Comparison of ENCODE assay signal across 18 cellular contexts in the genomic region with DNA sequence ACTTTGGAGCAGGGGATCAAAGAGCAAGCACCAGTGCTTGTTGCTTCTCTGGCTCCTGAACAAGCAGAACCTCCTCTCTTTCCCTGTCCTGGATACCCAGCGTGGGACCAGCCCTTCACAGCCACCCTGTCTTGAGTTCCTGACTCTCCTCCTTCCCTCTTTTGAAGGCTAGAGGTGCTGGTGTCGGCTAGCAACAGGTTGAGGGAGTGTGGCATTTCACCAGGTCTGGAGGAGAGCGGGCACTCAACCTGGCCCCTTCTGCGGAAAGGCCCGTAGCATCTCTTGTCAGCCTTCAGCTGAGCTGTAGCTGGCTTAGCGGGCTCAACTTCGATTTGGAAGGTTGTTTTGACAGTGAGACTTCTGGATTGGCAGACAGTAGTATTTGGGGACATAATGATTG. TPM values are rescaled to one million over a fixed set of nuclear protein-coding genes. Genes with fewer than 3 reads are reported as not detected.
DNase-seq lines count a peak whose midpoint lies in the region; ATAC-seq and TF ChIP-seq lines count a peak whose summit lies in the region.
"Had no signal": no experiment of that assay in that cellular context is flagged by ENCODE, and none has a peak within 500 bp of the region (broad histone marks: within the 10 kb centered on the region; RNA-seq: fewer than 3 reads in every experiment).

No MANE protein-coding gene starts in this region.

- H3K23ac ChIP-seq in neuronal stem cell (ENCODE audit: low read depth, low read length, poor library complexity): no peak overlapping the region

- H3K4me3 ChIP-seq in HEK293 (ENCODE audit: low read depth, low read length): no peak overlapping the region
- no peak overlapping the region for H3K4me3 ChIP-seq in mammary epithelial cell (replicated peaks in 1 of 3; ENCODE audit: insufficient read depth in 1 of 3, low read depth in 2 of 3, low read length in 3 of 3)
- H3K4me3 ChIP-seq in neuronal stem cell (ENCODE audit: low read length in 2 of 2): no peak overlapping the region
- H3K4me3 ChIP-seq: heart right ventricle, right atrium auricular region, tibial nerve had no signal

- DNase-seq in mammary epithelial cell (no peak), naive B cell (no peak), DMS53 (lab: John Stamatoyannopoulos, UW) (no peak), nucleus accumbens (lab: John Stamatoyannopoulos, UW) (no peak), neuronal stem cell (ENCODE audit: low spot score) (no peak)
- DNase-seq: activated CD4-positive, CD25-positive, alpha-beta regulatory T cell; DMS 273 treated with DMSO at 0.1 percent for 48 hours; heart right ventricle; MM.1S; NCI-H2029; nephron progenitor cell; Peyer's patch; stimulated activated CD4-positive, alpha-beta T cell treated with anti-CD3 and anti-CD28 coated beads, Interleukin-1b, Interleukin-23, amount 100 ng/mL, for 48 hours had no signal

- H3K4me3 Mint-ChIP-seq in naive B cell: peak overlapping the region in 3 of 8 donors; percentile 32 to 88 (median 86)
- H3K4me3 Mint-ChIP-seq: nephron progenitor cell had no signal

- in situ Hi-C loops in mammary epithelial cell (cut with MboI; ENCODE audit: low sequenced_read_pairs in 2 of 2): no loop called here

- H3K4me2 ChIP-seq in mammary epithelial cell (ENCODE audit: insufficient read depth, low read depth, low read length): peak overlapping the region; percentile 94
- no peak overlapping the region for H3K4me2 ChIP-seq in neuronal stem cell (ENCODE audit: insufficient read depth, low read length, poor library complexity, severe bottlenecking)

- peak overlapping the region; percentile 82; the same call in 1 of the 2 replicates for H3K27ac ChIP-seq in 22Rv1
- H3K27ac ChIP-seq in HEK293 (ENCODE audit: extremely low read depth, low read depth, low read length): no peak overlapping the region
- H3K27ac ChIP-seq in mammary epithelial cell (ENCODE audit: insufficient read depth, low read depth, low read length): no peak overlapping the region
- H3K27ac ChIP-seq in neuronal stem cell (replicated peaks; ENCODE audit: low read length): no peak overlapping the region

- peaks cover 9% of the 10 kb centered on the region for H3K79me1 ChIP-seq in neuronal stem cell (ENCODE audit: low read depth, low read length)

- no peak for ATAC-seq in naive B cell (ENCODE audit: low read depth in 2 of 2)
- no peak for ATAC-seq in HG02798 (IDR thresholded peaks at IDR 0.05; ENCODE audit: poor library complexity, unreplicated experiment)
- ATAC-seq: heart right ventricle had no signal

- no peaks in the 10 kb centered on the region for H4K20me1 ChIP-seq in mammary epithelial cell (ENCODE audit: insufficient read depth, low read length)

- intact Hi-C loops in mammary epithelial cell (cut with micrococcal nuclease): no loop called here

- no peak overlapping the region for H2BK15ac ChIP-seq in neuronal stem cell (ENCODE audit: low read length)

- no peak overlapping the region for H4K8ac ChIP-seq in neuronal stem cell (ENCODE audit: low read depth, low read length)

- H3K18ac ChIP-seq in neuronal stem cell (ENCODE audit: low read length): no peak overlapping the region

- no TSS peak for BruUV-seq in mammary epithelial cell (replicated peaks; lab: Mats Ljungman, UMichigan)

- H2BK12ac ChIP-seq in neuronal stem cell (ENCODE audit: low read length): no peak overlapping the region

- peaks cover 0 to 4% of the 10 kb centered on the region in 2 donors for H3K36me3 Mint-ChIP-seq in naive B cell

- POLR2A ChIA-PET in HEK293 (lab: Yijun Ruan, JAX): no interaction called here

- no peak overlapping the region for H3K4ac ChIP-seq in neuronal stem cell (ENCODE audit: low read length)

- no peak overlapping the region for H2BK5ac ChIP-seq in neuronal stem cell (ENCODE audit: low read length)

- H3K36me3 ChIP-seq in HEK293 (ENCODE audit: control insufficient read depth in 2 of 2, insufficient read depth in 1 of 2, low read length in 2 of 2) (peaks cover 0 to 13% of the 10 kb centered on the region in 2 experiments; a peak in 2 of 3 replicates), mammary epithelial cell (ENCODE audit: insufficient read depth, low read length) (no peaks in the 10 kb centered on the region), neuronal stem cell (replicated peaks in 1 of 2; ENCODE audit: control insufficient read depth in 2 of 2, insufficient read depth in 2 of 2, low read length in 2 of 2) (peaks cover 7 to 19% of the 10 kb centered on the region in 2 donors)

- no peak overlapping the region for H2BK120ac ChIP-seq in neuronal stem cell (ENCODE audit: low read depth, low read length)

- H3K4me1 ChIP-seq in HEK293 (ENCODE audit: control insufficient read depth, insufficient read depth, low read length) (no peaks in the 10 kb centered on the region; the same call in 1 of the 2 replicates), mammary epithelial cell (ENCODE audit: insufficient read depth, low read length) (peaks cover 34% of the 10 kb centered on the region), neuronal stem cell (ENCODE audit: control insufficient read depth in 2 of 2, insufficient read depth in 1 of 2, low read depth in 1 of 2, low read length in 2 of 2) (peaks cover 9 to 12% of the 10 kb centered on the region in 2 donors)

- no peak overlapping the region for H3K9ac ChIP-seq in mammary epithelial cell (ENCODE audit: insufficient read depth, low read length)
- H3K9ac ChIP-seq in neuronal stem cell (ENCODE audit: low read depth, low read length, poor library complexity): no peak overlapping the region

- no peaks in the 10 kb centered on the region for H3K27me3 Mint-ChIP-seq in naive B cell

- H3K14ac ChIP-seq in neuronal stem cell (ENCODE audit: low read length): no peak overlapping the region

- H3K27ac Mint-ChIP-seq in naive B cell: peak overlapping the region in 5 of 6 donors; percentile 57 to 93 (median 74)

- H3K27me3 ChIP-seq in mammary epithelial cell (ENCODE audit: insufficient read depth, low read length) (no peaks in the 10 kb centered on the region), neuronal stem cell (ENCODE audit: control insufficient read depth in 3 of 3, insufficient read depth in 3 of 3, low read depth in 1 of 3, low read length in 3 of 3) (no peaks in the 10 kb centered on the region)
- H3K27me3 ChIP-seq: heart right ventricle, Peyer's patch, right atrium auricular region, tibial nerve had no signal

- H3K79me2 ChIP-seq in mammary epithelial cell (ENCODE audit: insufficient read depth, low read length): peaks cover 88% of the 10 kb centered on the region

- 100% methylated on average over 5 of the region's 7 CpGs for WGBS in mammary epithelial cell (ENCODE audit: low coverage, missing lambda C conversion rate)
- WGBS in neuronal stem cell (ENCODE audit: extremely low coverage in 2 of 2, insufficient read length in 2 of 2, insufficient replicate concordance in 1 of 2), 2 donors: no CpG with 5 or more reads among the region's 7 CpGs

- H2AK5ac ChIP-seq in neuronal stem cell (ENCODE audit: low read depth, low read length): no peak overlapping the region

- dilution Hi-C loops in mammary epithelial cell (cut with HindIII; ENCODE audit: low sequenced_read_pairs): no loop called here

- H4K91ac ChIP-seq in neuronal stem cell (ENCODE audit: low read depth, low read length, poor library complexity): no peak overlapping the region

- peaks cover 53 to 68% (median 65%) of the 10 kb centered on the region in 3 donors for H3K4me1 Mint-ChIP-seq in naive B cell

- no peaks in the 10 kb centered on the region for H3K9me3 Mint-ChIP-seq in naive B cell

- TF ChIP-seq CTCF in 22Rv1 (IDR thresholded peaks at IDR 0.05) (no peak), HEK293 (tag by site-specific recombination; IDR thresholded peaks at IDR 0.05) (no peak), mammary epithelial cell (conservative IDR thresholded peaks at IDR 0.05 in 1 of 2, IDR thresholded peaks at IDR 0.05 in 1 of 2; ENCODE audit: extremely low read depth in 1 of 2, insufficient read depth in 1 of 2, low read depth in 1 of 2, low read length in 2 of 2) (no peak)

- H3K9me3 ChIP-seq in HEK293 (ENCODE audit: control insufficient read depth, insufficient read depth, low read depth, low read length) (no peaks in the 10 kb centered on the region), mammary epithelial cell (replicated peaks; ENCODE audit: insufficient read depth, low read length) (no peaks in the 10 kb centered on the region), neuronal stem cell (replicated peaks in 1 of 2; ENCODE audit: control insufficient read depth in 2 of 2, insufficient read depth in 1 of 2, low read depth in 1 of 2, low read length in 2 of 2) (peaks cover 0 to 2% of the 10 kb centered on the region in 2 donors)
- H3K9me3 ChIP-seq: heart right ventricle, Peyer's patch, right atrium auricular region, tibial nerve had no signal

- H2AFZ ChIP-seq in mammary epithelial cell (ENCODE audit: low read depth, low read length) (no peak overlapping the region), neuronal stem cell (ENCODE audit: low read length) (no peak overlapping the region)

- CTCF ChIA-PET in HEK293 (lab: Yijun Ruan, JAX) (no interaction called here), mammary epithelial cell (lab: Charles Lee; ENCODE audit: low non-redundant PET) (no interaction called here)

TF ChIP-seq in HEK293, 187 proteins besides CTCF, POLR2A, EP300 and RAD21 (continues in another document):
- peak; percentile 84 for TF ChIP-seq SCRT2 (tag by site-specific recombination; IDR thresholded peaks at IDR 0.05)
- TF ChIP-seq ZNF354C (tag by site-specific recombination; IDR thresholded peaks at IDR 0.05; ENCODE audit: borderline replicate concordance, low read depth): no peak
- no peak for TF ChIP-seq GLIS1 (tag by site-specific recombination; IDR thresholded peaks at IDR 0.05)
- no peak for TF ChIP-seq ZNF211 (tag by site-specific recombination; IDR thresholded peaks at IDR 0.05; ENCODE audit: low read depth)
- no peak for TF ChIP-seq ZBTB21 (tag by site-specific recombination; IDR thresholded peaks at IDR 0.05)

RNA-seq across cellular contexts. Expression of a gene that starts 26.6 kb away (rescaled TPM):
- total RNA-seq in mammary epithelial cell: under 1 TPM; 0.14 to 0.17 TPM
- polyA plus RNA-seq in mammary epithelial cell (0.08 TPM), naive B cell (ENCODE audit: low read depth in 6 of 6) (not detected)
- not detected for polyA minus RNA-seq in mammary epithelial cell
- 74.6 TPM for polyA plus RNA-seq in neuronal stem cell (2013, experiment 1 of 2)
- 74.3 TPM for polyA plus RNA-seq in neuronal stem cell (2013, experiment 2 of 2)

RNA-seq across cellular contexts. Expression of a gene that starts 48.4 kb away (rescaled TPM):
- total RNA-seq in mammary epithelial cell: 10 to 100 TPM; 16.3 to 20.2 TPM
- 18.0 TPM for polyA plus RNA-seq in mammary epithelial cell
- polyA minus RNA-seq in mammary epithelial cell: 19.3 TPM
- 10 to 100 TPM in 4 of 6 donors, 1 to 10 TPM in 2; 8.2 to 18.4 (median 11.8) TPM for polyA plus RNA-seq in naive B cell (ENCODE audit: low read depth in 6 of 6)
- 15.2 TPM for polyA plus RNA-seq in neuronal stem cell (2013, experiment 1 of 2)
- 15.8 TPM for polyA plus RNA-seq in neuronal stem cell (2013, experiment 2 of 2)

RNA-seq across cellular contexts. Expression of a gene that starts 51.5 kb away (rescaled TPM):
- total RNA-seq in mammary epithelial cell: 10 to 100 TPM; 26.7 to 64.4 TPM
- polyA plus RNA-seq in mammary epithelial cell (38.9 TPM), naive B cell (ENCODE audit: low read depth in 6 of 6) (10 to 100 TPM; 31.0 to 66.8 (median 42.9) TPM)
- polyA minus RNA-seq in mammary epithelial cell: 79.0 TPM
- polyA plus RNA-seq in neuronal stem cell (2013, experiment 1 of 2): 29.7 TPM
- polyA plus RNA-seq in neuronal stem cell (2013, experiment 2 of 2): 29.6 TPM
